In genomic region chr12:122947352-122947792, GRCh38 we compare ENCODE assay signal across 8 cellular contexts.
DNase-seq lines count a peak whose midpoint lies in the region; ATAC-seq and TF ChIP-seq lines count a peak whose summit lies in the region.

No MANE protein-coding gene starts in this region.

- DNase-seq in activated naive CD8-positive, alpha-beta T cell treated with anti-CD3 and anti-CD28 coated beads, Interleukin-2, amount 50 U/mL, for 24 hours = no peak
- DNase-seq in NCI-H524 treated with DMSO at 0.1 percent for 48 hours (lab: John Stamatoyannopoulos, UW) (no peak), KBM-7 (no peak)

- H3K36me3 Mint-ChIP-seq in activated naive CD8-positive, alpha-beta T cell treated with anti-CD3 and anti-CD28 coated beads, Interleukin-2, amount 50 U/mL, for 24 hours (ENCODE audit: low read depth) = no peaks in the 10 kb centered on the region

- peaks cover 41% of the 10 kb centered on the region for H3K4me1 Mint-ChIP-seq in activated naive CD8-positive, alpha-beta T cell treated with anti-CD3 and anti-CD28 coated beads, Interleukin-2, amount 50 U/mL, for 24 hours

- H3K4me3 ChIP-seq in subcutaneous abdominal adipose tissue (ENCODE audit: low read depth in 1 of 5, low read length in 5 of 5) = peak overlapping the region in 2 of 5 donors; percentile 11 to 28

- H3K9me3 Mint-ChIP-seq in activated naive CD8-positive, alpha-beta T cell treated with anti-CD3 and anti-CD28 coated beads, Interleukin-2, amount 50 U/mL, for 24 hours = no peaks in the 10 kb centered on the region

- ATAC-seq in HG02571 (IDR thresholded peaks at IDR 0.05; ENCODE audit: unreplicated experiment) (peak; percentile 18), GM19397 (IDR thresholded peaks at IDR 0.05; ENCODE audit: unreplicated experiment) (no peak), GM18505 (IDR thresholded peaks at IDR 0.05; ENCODE audit: unreplicated experiment) (no peak)
- ATAC-seq in activated naive CD8-positive, alpha-beta T cell treated with anti-CD3 and anti-CD28 coated beads, Interleukin-2, amount 50 U/mL, for 24 hours = no peak

- peaks cover 7 to 53% (median 25%) of the 10 kb centered on the region in 5 donors for H3K4me1 ChIP-seq in subcutaneous abdominal adipose tissue (ENCODE audit: control insufficient read depth in 5 of 5, insufficient read depth in 5 of 5, low read length in 5 of 5)

- H3K27me3 ChIP-seq in layer of hippocampus (ENCODE audit: control insufficient read depth, insufficient read depth, low read length) (no peaks in the 10 kb centered on the region), subcutaneous abdominal adipose tissue (ENCODE audit: control insufficient read depth in 5 of 5, insufficient read depth in 4 of 5, low read length in 5 of 5) (no peaks in the 10 kb centered on the region)

- in situ Hi-C loops in KBM-7 (cut with MboI; ENCODE audit: low pct_unique_long_range_greater_than_20kb, low sequenced_read_pairs) = loop anchor here (10.0 kb wide), 1 partner anchor 93 kb away; no protein-coding TSS in a partner anchor

- H3K9ac ChIP-seq in subcutaneous abdominal adipose tissue (ENCODE audit: low read length in 5 of 5) = peak overlapping the region in 1 of 5 donors; percentile 43

- H3K4me3 Mint-ChIP-seq in activated naive CD8-positive, alpha-beta T cell treated with anti-CD3 and anti-CD28 coated beads, Interleukin-2, amount 50 U/mL, for 24 hours = peak overlapping the region; percentile 53

- H3K27ac ChIP-seq in layer of hippocampus (ENCODE audit: low read depth, low read length) = peak overlapping the region; percentile 18
- H3K27ac ChIP-seq in subcutaneous abdominal adipose tissue (ENCODE audit: low read depth, low read length) = peak overlapping the region; percentile 70

- H3K27me3 Mint-ChIP-seq in activated naive CD8-positive, alpha-beta T cell treated with anti-CD3 and anti-CD28 coated beads, Interleukin-2, amount 50 U/mL, for 24 hours = no peaks in the 10 kb centered on the region

- H3K27ac Mint-ChIP-seq in activated naive CD8-positive, alpha-beta T cell treated with anti-CD3 and anti-CD28 coated beads, Interleukin-2, amount 50 U/mL, for 24 hours = peak overlapping the region; percentile 62

- no peaks in the 10 kb centered on the region for H3K9me3 ChIP-seq in subcutaneous abdominal adipose tissue (ENCODE audit: control insufficient read depth in 5 of 5, low read length in 5 of 5)

- TF ChIP-seq POLR2A in GM18505 (IDR thresholded peaks at IDR 0.05; ENCODE audit: borderline replicate concordance, extremely low read depth, insufficient read depth, insufficient read length) = no peak

- peaks cover 0 to 5% (median 0%) of the 10 kb centered on the region in 5 donors for H3K36me3 ChIP-seq in subcutaneous abdominal adipose tissue (ENCODE audit: control insufficient read depth in 5 of 5, insufficient read depth in 5 of 5, low read length in 5 of 5)
